Comparison of ENCODE assay signal across 12 cellular contexts in the genomic region with DNA sequence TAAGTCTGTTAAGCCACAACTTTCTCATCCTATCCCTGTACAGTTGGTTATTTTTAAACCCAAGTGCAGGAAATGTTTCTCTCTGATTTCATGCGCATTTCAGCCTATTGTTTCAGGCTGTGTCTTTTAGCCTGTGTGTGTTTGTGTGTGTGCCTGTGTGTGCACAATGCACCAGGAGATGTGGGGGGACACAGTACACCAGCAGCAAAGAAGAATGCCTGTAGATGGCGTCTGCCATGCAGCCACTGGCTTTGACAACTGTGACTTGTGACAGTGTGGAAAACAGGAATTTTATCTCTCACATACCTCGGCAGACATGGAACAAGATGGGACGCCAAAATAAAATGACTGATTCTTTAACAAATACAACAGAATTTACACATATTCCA. TPM values are rescaled to one million over a fixed set of nuclear protein-coding genes. Genes with fewer than 3 reads are reported as not detected.
DNase-seq lines count a peak whose midpoint lies in the region; TF ChIP-seq lines count a peak whose summit lies in the region.
"Had no signal": no experiment of that assay in that cellular context is flagged by ENCODE, and none has a peak within 500 bp of the region (broad histone marks: within the 10 kb centered on the region; RNA-seq: fewer than 3 reads in every experiment).

No MANE protein-coding gene starts in this region.

- H3K36me3 ChIP-seq in BLaER1 (0 out of 2 replicates have a peak, but pooled peaks cover 7% of the 10 kb centered on the region), brain microvascular endothelial cell (replicated peaks) (no peaks in the 10 kb centered on the region), adrenal gland (replicated peaks in 1 of 2) (no peaks in the 10 kb centered on the region)
- H3K36me3 ChIP-seq: HAP-1 had no signal

- H3K4me3 ChIP-seq in BLaER1 (no peak overlapping the region), brain microvascular endothelial cell (ENCODE audit: low read depth, low read length) (no peak overlapping the region), coronary artery (no peak overlapping the region), adrenal gland (no peak overlapping the region)
- H3K4me3 ChIP-seq: HAP-1 had no signal

- peak; percentile 26 for TF ChIP-seq CTCF in brain microvascular endothelial cell (IDR thresholded peaks at IDR 0.05; ENCODE audit: low read depth, low read length, missing control alignments)
- TF ChIP-seq CTCF in coronary artery (IDR thresholded peaks at IDR 0.05), result no peak
- TF ChIP-seq CTCF in adrenal gland (IDR thresholded peaks at IDR 0.05), result no peak

- in situ Hi-C loops in brain microvascular endothelial cell (cut with HindIII; ENCODE audit: low pct_ligation_motif_present, low sequenced_read_pairs), result no loop called here

- intact Hi-C loops in adrenal gland (cut with DNase I), result no loop called here

- H3K9ac ChIP-seq in BLaER1, result 0 out of 2 replicates have a peak overlapping the region, but pooled peaks have one; percentile 28

- H3K9me3 ChIP-seq in BLaER1 (no peaks in the 10 kb centered on the region), adrenal gland (replicated peaks in 1 of 3) (no peaks in the 10 kb centered on the region)
- H3K9me3 ChIP-seq: HAP-1 had no signal

- H3K27me3 ChIP-seq in BLaER1, result no peaks in the 10 kb centered on the region
- H3K27me3 ChIP-seq in brain microvascular endothelial cell (replicated peaks), result no peaks in the 10 kb centered on the region
- H3K27me3 ChIP-seq in adrenal gland, result no peaks in the 10 kb centered on the region

- H3K4me1 ChIP-seq in BLaER1 (peaks cover 72% of the 10 kb centered on the region), adrenal gland (replicated peaks in 1 of 2) (peaks cover 0 to 9% of the 10 kb centered on the region in 2 donors)
- H3K4me1 ChIP-seq: HAP-1 had no signal

- DNase-seq in HuH-7 (ENCODE audit: low spot score), result peak; percentile 34
- DNase-seq in brain microvascular endothelial cell, result no peak
- DNase-seq in left kidney (ENCODE audit: low read depth, low spot score), result peak; percentile 46
- DNase-seq in effector CD4-positive, alpha-beta T cell, result no peak
- DNase-seq in coronary artery (ENCODE audit: low spot score), result no peak
- no peak for DNase-seq in adrenal gland
- no peak for DNase-seq in middle frontal gyrus (ENCODE audit: extremely low spot score, low spot score)
- DNase-seq: NCI-H1048; NCI-H446; stimulated activated naive CD8-positive, alpha-beta T cell treated with anti-CD3 and anti-CD28 coated beads, Interleukin-15, Interleukin-2, amounts not matched to agents 100 U/mL and 50 U/mL, for 24 hours had no signal

- H3K27ac ChIP-seq in BLaER1 (peak overlapping the region; percentile 38), brain microvascular endothelial cell (no peak overlapping the region), coronary artery (no peak overlapping the region), adrenal gland (no peak overlapping the region)

- peak overlapping the region; percentile 78 for H3K4me2 ChIP-seq in BLaER1

- TF ChIP-seq POLR2A in adrenal gland (IDR thresholded peaks at IDR 0.05), result no peak

- WGBS in adrenal gland, 4 donors, result 68 to 81% (median 72%) methylated on average over 4 of the region's 4 CpGs

- no peaks in the 10 kb centered on the region for H4K20me1 ChIP-seq in BLaER1

RNA-seq across cellular contexts. Expression of a gene that starts 43.6 kb away (rescaled TPM):
- 10 to 100 TPM; 17.9 to 28.4 (median 21.7) TPM for total RNA-seq in adrenal gland
- polyA plus RNA-seq in adrenal gland, result 10 to 100 TPM; 10.3 to 29.9 (median 15.1) TPM

Comparison
In these comparisons a context has a peak if more than half of its experiments do, and no peak if none do; other contexts are left out.
1. DNase-seq: peak in HuH-7 (single experiment) and left kidney (single experiment); none in brain microvascular endothelial cell (single experiment), effector CD4-positive, alpha-beta T cell (single experiment), coronary artery (single experiment), adrenal gland (0 of 7) and middle frontal gyrus (single experiment).